ENCODE assay signal across 12 cellular contexts in the genomic region with DNA sequence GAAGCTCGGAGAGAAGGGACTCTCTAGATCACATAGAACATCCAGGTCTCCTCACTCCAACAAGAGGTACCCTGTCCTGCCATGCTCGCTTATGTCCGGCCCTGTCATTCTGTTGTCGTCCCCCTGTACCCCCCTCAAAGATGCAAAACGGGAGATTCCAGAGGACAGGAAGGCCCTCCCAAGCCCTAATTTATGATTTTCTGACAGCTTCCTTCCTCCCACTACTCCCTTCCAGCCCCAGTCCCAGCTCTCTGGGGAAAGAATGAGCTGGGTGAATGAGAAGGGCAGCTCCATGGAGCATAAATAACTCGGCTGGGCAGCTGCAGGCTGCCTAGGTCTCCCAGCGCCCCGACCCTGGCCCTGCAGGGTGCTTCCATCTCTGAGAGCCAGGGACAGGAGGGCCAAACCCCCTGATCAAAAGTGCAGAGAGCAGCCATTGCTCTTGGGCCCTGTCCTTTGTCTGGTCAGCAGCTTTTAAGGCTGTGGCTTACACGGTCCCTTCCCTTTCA. TPM values are rescaled to one million over a fixed set of nuclear protein-coding genes. Genes with fewer than 3 reads are reported as not detected.
DNase-seq lines count a peak whose midpoint lies in the region; ATAC-seq and TF ChIP-seq lines count a peak whose summit lies in the region.
"Had no signal": no experiment of that assay in that cellular context is flagged by ENCODE, and none has a peak within 500 bp of the region (broad histone marks: within the 10 kb centered on the region; RNA-seq: fewer than 3 reads in every experiment).

No MANE protein-coding gene starts in this region.

- H3K27ac Mint-ChIP-seq in activated CD8-positive, alpha-beta T cell treated with anti-CD3 and anti-CD28 coated beads for 36 hours, result peak overlapping the region; percentile 80

- no peaks in the 10 kb centered on the region for H3K36me3 ChIP-seq in right atrium auricular region
- no peaks in the 10 kb centered on the region for H3K36me3 ChIP-seq in left lung
- no peaks in the 10 kb centered on the region for H3K36me3 ChIP-seq in thyroid gland
- no peaks in the 10 kb centered on the region for H3K36me3 ChIP-seq in smooth muscle cell (ENCODE audit: low read depth)
- H3K36me3 ChIP-seq: gastrocnemius medialis had no signal

- H4K20me1 ChIP-seq in smooth muscle cell (ENCODE audit: low read depth), result no peaks in the 10 kb centered on the region

- POLR2A ChIA-PET in activated CD8-positive, alpha-beta T cell treated with anti-CD3 and anti-CD28 coated beads for 36 hours (lab: Charles Lee), result interaction anchor here (1.0 kb wide), 1 partner anchor 41 kb away, joined by 3 read pairs; no protein-coding TSS in a partner anchor

- H3K9me3 ChIP-seq in right atrium auricular region (no peaks in the 10 kb centered on the region), left lung (no peaks in the 10 kb centered on the region), thyroid gland (no peaks in the 10 kb centered on the region), smooth muscle cell (replicated peaks; ENCODE audit: low read depth) (no peaks in the 10 kb centered on the region)
- H3K9me3 ChIP-seq: gastrocnemius medialis had no signal

- H3K4me1 ChIP-seq in right atrium auricular region (peaks cover 0 to 26% of the 10 kb centered on the region in 2 donors), left lung (peaks cover 14 to 37% of the 10 kb centered on the region in 2 donors), thyroid gland (peaks cover 8 to 17% of the 10 kb centered on the region in 2 donors), smooth muscle cell (ENCODE audit: low read depth) (no peaks in the 10 kb centered on the region)

- H3K27me3 ChIP-seq in right atrium auricular region (no peaks in the 10 kb centered on the region), left lung (peaks cover 0 to 18% of the 10 kb centered on the region in 2 donors), thyroid gland (no peaks in the 10 kb centered on the region), smooth muscle cell (ENCODE audit: low read depth) (no peaks in the 10 kb centered on the region)

- H3K36me3 Mint-ChIP-seq in activated CD8-positive, alpha-beta T cell treated with anti-CD3 and anti-CD28 coated beads for 36 hours (ENCODE audit: low read depth), result no peaks in the 10 kb centered on the region

- ATAC-seq in Right ventricle myocardium superior (ENCODE audit: poor library complexity), result peak; percentile 5
- no peak for ATAC-seq in activated CD8-positive, alpha-beta T cell treated with anti-CD3 and anti-CD28 coated beads for 36 hours
- ATAC-seq in left lung, result no peak
- ATAC-seq in GM21786 (IDR thresholded peaks at IDR 0.05; ENCODE audit: unreplicated experiment), result no peak

- no peak overlapping the region for H2AFZ ChIP-seq in smooth muscle cell (ENCODE audit: low read depth)

- H3K4me3 Mint-ChIP-seq in activated CD8-positive, alpha-beta T cell treated with anti-CD3 and anti-CD28 coated beads for 36 hours, result no peak overlapping the region

- CTCF ChIA-PET in activated CD8-positive, alpha-beta T cell treated with anti-CD3 and anti-CD28 coated beads for 36 hours (lab: Charles Lee), result interaction anchor here (2.2 to 4.1 kb wide), 2 partner anchors 48 to 122 kb away, joined by 5 to 12 read pairs; no protein-coding TSS in a partner anchor

- H3K4me1 Mint-ChIP-seq in activated CD8-positive, alpha-beta T cell treated with anti-CD3 and anti-CD28 coated beads for 36 hours (ENCODE audit: low read depth), result peaks cover 25% of the 10 kb centered on the region

- H3K27ac ChIP-seq in right atrium auricular region (no peak overlapping the region), left lung (peak overlapping the region; percentile 75 to 76), thyroid gland (peak overlapping the region; percentile 35 to 63 (median 57)), smooth muscle cell (ENCODE audit: low read depth) (no peak overlapping the region)

- no peaks in the 10 kb centered on the region for H3K79me2 ChIP-seq in smooth muscle cell (ENCODE audit: low read depth)

- intact Hi-C loops in Right ventricle myocardium superior (cut with DNase I) (loop anchor here (10.0 kb wide), 1 partner anchor 357 kb away; no protein-coding TSS in a partner anchor), left lung (cut with DNase I) (no loop called here), thyroid gland (cut with DNase I) (no loop called here)
- intact Hi-C loops in activated CD8-positive, alpha-beta T cell treated with anti-CD3 and anti-CD28 coated beads for 36 hours (cut with micrococcal nuclease), result no loop called here

- peaks cover 9% of the 10 kb centered on the region for H3F3A ChIP-seq in smooth muscle cell (ENCODE audit: low read depth)

- DNase-seq in Right ventricle myocardium superior (no peak), right atrium auricular region (ENCODE audit: low spot score) (no peak), left lung (peak in 1 of 2 donors; percentile 34), thyroid gland (no peak), smooth muscle cell (lab: John Stamatoyannopoulos, UW; ENCODE audit: unreplicated experiment) (no peak), NCI-H774 (lab: John Stamatoyannopoulos, UW) (no peak)
- DNase-seq in activated CD8-positive, alpha-beta T cell treated with anti-CD3 and anti-CD28 coated beads for 36 hours, result no peak
- DNase-seq: activated CD4-positive, CD25-positive, alpha-beta regulatory T cell treated with anti-CD3 and anti-CD28 coated beads, Interleukin-2, amount 50 U/mL, for 72 hours; activated T-cell treated with anti-CD3 and anti-CD28 coated beads, Interleukin-2, amount 50 U/mL, for 72 hours; HCEC 1CT had no signal

- no peak for TF ChIP-seq POLR2A in thyroid gland (IDR thresholded peaks at IDR 0.05)

- H3K4me3 ChIP-seq in right atrium auricular region (no peak overlapping the region), left lung (no peak overlapping the region), thyroid gland (replicated peaks in 1 of 3) (no peak overlapping the region), smooth muscle cell (no peak overlapping the region)
- H3K4me3 ChIP-seq: gastrocnemius medialis had no signal

- TF ChIP-seq CTCF in right atrium auricular region (IDR thresholded peaks at IDR 0.05), result no peak
- no peak for TF ChIP-seq CTCF in activated CD8-positive, alpha-beta T cell treated with anti-CD3 and anti-CD28 coated beads for 36 hours (IDR thresholded peaks at IDR 0.05)
- TF ChIP-seq CTCF in left lung (IDR thresholded peaks at IDR 0.05), result no peak
- no peak for TF ChIP-seq CTCF in thyroid gland (IDR thresholded peaks at IDR 0.05)
- no peak for TF ChIP-seq CTCF in smooth muscle cell (IDR thresholded peaks at IDR 0.05; ENCODE audit: borderline replicate concordance, insufficient read depth, poor library complexity, severe bottlenecking)

- no peak overlapping the region for H3K4me2 ChIP-seq in smooth muscle cell

- H3K9ac ChIP-seq in smooth muscle cell (ENCODE audit: low read depth), result no peak overlapping the region

- peaks cover 41% of the 10 kb centered on the region for H3K27me3 Mint-ChIP-seq in activated CD8-positive, alpha-beta T cell treated with anti-CD3 and anti-CD28 coated beads for 36 hours

- 81 to 83% methylated on average over 9 of the region's 9 CpGs for WGBS in thyroid gland, 2 donors
- WGBS in smooth muscle cell (ENCODE audit: low lambda C conversion rate), result 84% methylated on average over 9 of the region's 9 CpGs

- no peaks in the 10 kb centered on the region for H3K9me3 Mint-ChIP-seq in activated CD8-positive, alpha-beta T cell treated with anti-CD3 and anti-CD28 coated beads for 36 hours
- H3K9me3 Mint-ChIP-seq: activated T-cell treated with anti-CD3 and anti-CD28 coated beads, Interleukin-2, amount 50 U/mL, for 72 hours had no signal

RNA-seq across cellular contexts. Expression of a gene that starts 3.9 kb away (rescaled TPM):
- total RNA-seq in Right ventricle myocardium superior (0.32 TPM), right atrium auricular region (under 1 TPM; 0.33 to 0.51 TPM), left lung (10 to 100 TPM; 10.5 to 17.7 TPM), thyroid gland (10 to 100 TPM; 14.0 to 55.9 (median 19.0) TPM), smooth muscle cell (1.1 and 1.9 TPM in 2 replicates)
- total RNA-seq in activated CD8-positive, alpha-beta T cell treated with anti-CD3 and anti-CD28 coated beads for 36 hours, result under 1 TPM in 1 of 2 experiments, not detected in 1; 0.14 TPM
- polyA plus RNA-seq in smooth muscle cell, result 2.7 and 3.9 TPM in 2 replicates

Comparison
In these comparisons a context has a peak if more than half of its experiments do, and no peak if none do; other contexts are left out.
1. H3K27ac ChIP-seq: peak in left lung (2 of 2) and thyroid gland (3 of 3); none in right atrium auricular region (0 of 2) and smooth muscle cell (single experiment).